ENCODE assay signal across 10 cellular contexts in the genomic region with DNA sequence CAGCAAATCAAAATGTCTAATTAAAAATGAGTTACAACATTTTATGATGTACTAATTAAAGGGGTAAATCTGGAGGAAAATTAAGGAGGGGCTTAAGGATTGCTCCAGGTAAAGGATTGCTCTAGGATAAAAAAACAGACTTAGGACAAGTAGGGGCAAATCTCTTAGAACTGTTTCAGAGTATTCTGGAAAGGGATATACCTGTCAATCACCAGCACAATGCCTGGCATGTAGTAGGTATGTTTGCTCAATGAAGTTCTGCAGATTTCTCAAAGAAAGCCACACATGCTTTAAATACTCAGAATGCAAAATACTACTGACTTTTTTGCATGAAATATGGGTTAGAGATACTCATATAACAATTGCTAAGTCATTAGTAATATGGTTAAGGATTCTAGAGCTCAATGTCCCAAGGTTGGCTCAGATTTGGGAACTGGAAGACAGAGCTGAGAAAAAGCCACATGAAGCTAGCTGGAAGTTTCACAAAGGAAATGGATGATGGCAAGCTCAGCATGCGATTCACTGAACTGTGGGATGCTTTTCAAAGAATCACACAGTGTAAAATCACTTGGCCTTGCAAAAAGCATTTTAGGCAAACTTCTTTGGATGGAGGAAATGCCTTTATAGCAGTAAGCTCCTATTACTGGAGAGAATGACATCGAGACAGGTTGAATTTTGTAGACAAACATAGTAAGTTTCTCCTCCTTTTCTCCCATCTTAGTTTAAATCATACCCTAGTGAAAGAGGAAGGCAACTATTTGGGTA.
DNase-seq lines count a peak whose midpoint lies in the region; ATAC-seq, FAIRE-seq and TF ChIP-seq lines count a peak whose summit lies in the region.
"Had no signal": no experiment of that assay in that cellular context is flagged by ENCODE, and none has a peak within 500 bp of the region (broad histone marks: within the 10 kb centered on the region; RNA-seq: fewer than 3 reads in every experiment).

No MANE protein-coding gene starts in this region.

- FAIRE-seq in GM12892 (lab: Jason Lieb, UNC): peak; percentile 95
- FAIRE-seq: keratinocyte had no signal

- ATAC-seq in GM21529 (IDR thresholded peaks at IDR 0.05; ENCODE audit: unreplicated experiment) (peak; percentile 49), HG03571 (IDR thresholded peaks at IDR 0.05; ENCODE audit: unreplicated experiment) (peak; percentile 54)

- DNase-seq in GM12892 (ENCODE audit: insufficient read length): no peak
- peak; percentile 9 for DNase-seq in kidney tubule cell (ENCODE audit: low spot score)
- DNase-seq in NCI-H446 (lab: John Stamatoyannopoulos, UW): no peak
- no peak for DNase-seq in NCI-H2107 (lab: John Stamatoyannopoulos, UW)
- no peak for DNase-seq in activated gamma-delta T cell (lab: John Stamatoyannopoulos, UW)
- DNase-seq in H4 (ENCODE audit: low spot score): no peak
- DNase-seq: NCI-H526 treated with DMSO at 0.1 percent for 48 hours had no signal

- no peak for TF ChIP-seq POLR2A in GM12892 (IDR thresholded peaks at IDR 0.05; ENCODE audit: low read depth, low read length)
